Comparison of ENCODE assay signal across 1 cellular context in genomic region chr5:14231156-14231555, GRCh38.
TF ChIP-seq lines count a peak whose summit lies in the region.

No MANE protein-coding gene starts in this region.

TF ChIP-seq in HepG2, 621 proteins besides CTCF, POLR2A, EP300 and RAD21 (continued from another document):
- TF ChIP-seq IKZF1 (IDR thresholded peaks at IDR 0.05) (no peak), ZNF34 (CRISPR knock-in tag; IDR thresholded peaks at IDR 0.05; ENCODE audit: borderline replicate concordance) (no peak)
- TF ChIP-seq, protein P1, sequence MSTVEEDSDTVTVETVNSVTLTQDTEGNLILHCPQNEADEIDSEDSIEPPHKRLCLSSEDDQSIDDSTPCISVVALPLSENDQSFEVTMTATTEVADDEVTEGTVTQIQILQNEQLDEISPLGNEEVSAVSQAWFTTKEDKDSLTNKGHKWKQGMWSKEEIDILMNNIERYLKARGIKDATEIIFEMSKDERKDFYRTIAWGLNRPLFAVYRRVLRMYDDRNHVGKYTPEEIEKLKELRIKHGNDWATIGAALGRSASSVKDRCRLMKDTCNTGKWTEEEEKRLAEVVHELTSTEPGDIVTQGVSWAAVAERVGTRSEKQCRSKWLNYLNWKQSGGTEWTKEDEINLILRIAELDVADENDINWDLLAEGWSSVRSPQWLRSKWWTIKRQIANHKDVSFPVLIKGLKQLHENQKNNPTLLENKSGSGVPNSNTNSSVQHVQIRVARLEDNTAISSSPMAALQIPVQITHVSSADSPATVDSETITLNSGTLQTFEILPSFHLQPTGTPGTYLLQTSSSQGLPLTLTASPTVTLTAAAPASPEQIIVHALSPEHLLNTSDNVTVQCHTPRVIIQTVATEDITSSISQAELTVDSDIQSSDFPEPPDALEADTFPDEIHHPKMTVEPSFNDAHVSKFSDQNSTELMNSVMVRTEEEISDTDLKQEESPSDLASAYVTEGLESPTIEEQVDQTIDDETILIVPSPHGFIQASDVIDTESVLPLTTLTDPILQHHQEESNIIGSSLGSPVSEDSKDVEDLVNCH (CRISPR knock-in tag; IDR thresholded peaks at IDR 0.05) = no peak
TF ChIP-seq in HepG2: peak in this region for 0.
